In genomic region chr15:72419768-72420167, GRCh38 we compare ENCODE assay signal across 12 cellular contexts. TPM values are rescaled to one million over a fixed set of nuclear protein-coding genes. Genes with fewer than 3 reads are reported as not detected.
"Had no signal": no experiment of that assay in that cellular context is flagged by ENCODE, and none has a peak within 500 bp of the region (broad histone marks: within the 10 kb centered on the region; RNA-seq: fewer than 3 reads in every experiment).

No MANE protein-coding gene starts in this region.

RNA-seq across cellular contexts. Expression of gene TMEM202, which starts 21.7 kb away (rescaled TPM):
- total RNA-seq: OCI-LY7, PC-3, PC-9, Peyer's patch, Right ventricle myocardium inferior, Right ventricle myocardium superior, RPMI7951, SJCRH30, SJSA1, SK-MEL-5, T-cell had no signal
- polyA plus RNA-seq: SK-N-SH had no signal

RNA-seq across cellular contexts. Expression of gene HEXA, which starts 44.0 kb away (rescaled TPM):
- total RNA-seq: PC-3 had no signal
